ENCODE assay signal across 37 cellular contexts in the genomic region with DNA sequence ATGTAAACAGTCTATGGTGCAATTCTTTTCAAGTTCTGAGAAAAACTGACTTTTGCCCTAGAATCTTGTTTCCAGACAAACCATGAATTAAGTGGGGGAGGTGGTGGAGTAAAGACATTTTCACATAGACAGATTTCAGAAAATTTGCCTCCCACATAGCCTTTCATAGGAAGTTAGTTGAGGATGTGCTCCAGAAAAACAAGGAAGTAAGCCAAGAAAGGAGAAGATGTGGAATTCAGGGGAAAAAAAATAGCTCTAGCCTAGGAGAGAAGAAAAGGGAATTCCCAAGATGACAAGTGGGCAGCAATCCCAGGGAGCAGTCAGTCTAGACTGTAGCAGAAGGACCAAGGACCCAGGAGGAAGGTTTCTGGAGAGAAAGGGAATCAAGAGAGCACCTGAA. TPM values are rescaled to one million over a fixed set of nuclear protein-coding genes. Genes with fewer than 3 reads are reported as not detected.
"Had no signal": no experiment of that assay in that cellular context is flagged by ENCODE, and none has a peak within 500 bp of the region (broad histone marks: within the 10 kb centered on the region; RNA-seq: fewer than 3 reads in every experiment).

No MANE protein-coding gene starts in this region.

- H3K4me1 ChIP-seq: adrenal gland, ascending aorta had no signal

- H3K36me3 ChIP-seq: adrenal gland, ascending aorta, cardiac muscle cell had no signal

- DNase-seq: activated B cell treated with CpG ODN at 0.5 μM for 24 hours; activated CD4-positive, alpha-beta memory T cell treated with anti-CD3 and anti-CD28 coated beads for 36 hours; activated CD4-positive, alpha-beta T cell treated with anti-CD3 and anti-CD28 coated beads for 4 hours; activated CD4-positive, alpha-beta T cell treated with anti-CD3 and anti-CD28 coated beads, Interleukin-2, amount 10 ng/mL, durations not matched to agents 24 days and 14 days; activated CD4-positive, alpha-beta T cell treated with anti-CD3 and anti-CD28 coated beads, Interleukin-2, amount 50 U/mL, for 1 hour; activated CD4-positive, alpha-beta T cell treated with anti-CD3 and anti-CD28 coated beads, Interleukin-2, amount 50 U/mL, for 4 hours; activated CD4-positive, CD25-positive, alpha-beta regulatory T cell treated with anti-CD3 and anti-CD28 coated beads, Interleukin-2, amount 50 U/mL, for 72 hours; activated CD8-positive, alpha-beta memory T cell treated with anti-CD3 and anti-CD28 coated beads, Interleukin-2, amount 50 U/mL, for 4 hours; activated CD8-positive, alpha-beta T cell treated with anti-CD3 and anti-CD28 coated beads for 36 hours; activated effector memory CD4-positive, alpha-beta T cell treated with anti-CD3 and anti-CD28 coated beads, Interleukin-2, amount 50 U/mL, for 16 hours; activated gamma-delta T cell treated with Interleukin-2 at 50 U/mL for 16 hours; activated naive CD4-positive, alpha-beta T cell; activated naive CD4-positive, alpha-beta T cell treated with anti-CD3 and anti-CD28 coated beads for 36 hours; activated naive CD4-positive, alpha-beta T cell treated with anti-CD3 and anti-CD28 coated beads, Interleukin-2, amount 50 U/mL, for 16 hours; activated naive CD8-positive, alpha-beta T cell treated with anti-CD3 and anti-CD28 coated beads for 36 hours; activated T-cell treated with anti-CD3 and anti-CD28 coated beads for 4 hours; activated T-cell treated with anti-CD3 and anti-CD28 coated beads, Interleukin-2, amount 50 U/mL, for 1 hour; activated T-cell treated with anti-CD3 and anti-CD28 coated beads, Interleukin-2, amount 50 U/mL, for 4 hours; activated T-cell treated with anti-CD3 and anti-CD28 coated beads, Interleukin-2, amount 50 U/mL, for 72 hours; adrenal gland; amygdala; anterior cingulate cortex; caudate nucleus; cerebellar nuclear complex; T-helper 1 cell; T-helper 2 cell; T-helper 9 cell had no signal

- ATAC-seq: activated CD8-positive, alpha-beta T cell treated with anti-CD3 and anti-CD28 coated beads for 36 hours; activated naive CD4-positive, alpha-beta T cell treated with anti-CD3 and anti-CD28 coated beads, Interleukin-2, amount 50 U/mL, for 72 hours; activated T-cell treated with anti-CD3 and anti-CD28 coated beads, Interleukin-2, amount 50 U/mL, for 4 hours; activated T-cell treated with anti-CD3 and anti-CD28 coated beads, Interleukin-2, amount 50 U/mL, for 72 hours; activated T-helper 17 cell treated with anti-CD3 and anti-CD28 coated beads, Interleukin-2, amount 50 U/mL, for 72 hours had no signal

- H3K4me3 ChIP-seq: adrenal gland, ascending aorta, cardiac muscle cell had no signal

- H3K27me3 ChIP-seq: adrenal gland, ascending aorta, cardiac muscle cell had no signal

- H3K27ac ChIP-seq: adrenal gland, ascending aorta, cardiac muscle cell, VCaP had no signal

- FAIRE-seq: bronchial epithelial cell, TTC549 had no signal

RNA-seq across cellular contexts. Expression of gene RUFY4, which starts 17.4 kb away (rescaled TPM):
- total RNA-seq: activated CD8-positive, alpha-beta memory T cell treated with anti-CD3 and anti-CD28 coated beads for 36 hours; ascending aorta; bronchial epithelial cell; cardiac muscle cell; chondrocyte had no signal
- polyA plus RNA-seq: cardiac muscle cell had no signal

RNA-seq across cellular contexts. Expression of gene CXCR2, which starts 39.3 kb away (rescaled TPM):
- total RNA-seq: activated B cell treated with CpG ODN at 0.5 μM for 24 hours; activated CD4-positive, alpha-beta memory T cell treated with anti-CD3 and anti-CD28 coated beads for 36 hours; activated CD8-positive, alpha-beta memory T cell treated with anti-CD3 and anti-CD28 coated beads for 36 hours; activated T-cell treated with anti-CD3 and anti-CD28 coated beads, Interleukin-2, amount 50 U/mL, for 4 hours; activated T-helper 1 cell treated with anti-CD3 and anti-CD28 coated beads, Interleukin-12 subunit alpha, Interleukin-12 subunit beta, Interleukin-2, Interleukin-4 antibody, amounts not matched to agents 30 ng/mL and 10 ng/mL and 1 ng/mL, durations not matched to agents 14 hours and 24 hours and 36 hours; ascending aorta; bronchial epithelial cell; chondrocyte had no signal
